ENCODE assay signal across 21 cellular contexts in the genomic region with DNA sequence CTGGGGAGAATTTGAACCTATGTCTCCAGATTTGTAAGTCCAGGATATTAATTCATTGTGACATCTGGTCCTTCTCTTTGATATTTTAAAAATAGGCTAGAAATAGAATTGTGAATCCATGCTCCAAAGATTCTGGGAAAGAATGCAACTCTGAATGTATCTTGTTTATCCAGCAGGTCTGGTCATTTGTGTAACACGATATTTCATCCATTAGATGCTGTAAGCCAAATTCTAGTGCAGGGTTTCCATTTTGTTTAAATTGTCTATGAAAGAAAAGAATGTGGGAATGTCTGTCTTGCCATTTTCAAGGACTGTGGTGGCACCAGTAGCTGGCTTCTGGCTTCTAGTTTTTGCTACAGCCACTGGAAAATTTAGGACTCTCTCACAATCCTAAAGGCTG.
"Had no signal": no experiment of that assay in that cellular context is flagged by ENCODE, and none has a peak within 500 bp of the region (broad histone marks: within the 10 kb centered on the region; RNA-seq: fewer than 3 reads in every experiment).

No MANE protein-coding gene starts in this region.

- H3K4me3 Mint-ChIP-seq: dendritic cell treated with granulocyte-macrophage colony-stimulating factor and Interleukin-4, amounts not matched to agents 40 ng/mL and 50 ng/mL, for 4 days; effector memory CD8-positive, alpha-beta T cell; naive thymus-derived CD8-positive, alpha-beta T cell; neural crest cell; stimulated activated naive CD8-positive, alpha-beta T cell treated with anti-CD3 and anti-CD28 coated beads, Interleukin-15, Interleukin-2, amounts not matched to agents 100 ng/mL and 50 ng/mL, for 24 hours had no signal

- H3K9me3 Mint-ChIP-seq: dendritic cell treated with granulocyte-macrophage colony-stimulating factor and Interleukin-4, amounts not matched to agents 40 ng/mL and 50 ng/mL, for 4 days; neural crest cell; stimulated activated naive CD8-positive, alpha-beta T cell treated with anti-CD3 and anti-CD28 coated beads, Interleukin-15, Interleukin-2, amounts not matched to agents 100 ng/mL and 50 ng/mL, for 24 hours had no signal

- H3K4me2 ChIP-seq: hepatocyte had no signal

- ATAC-seq: effector memory CD8-positive, alpha-beta T cell; foreskin keratinocyte; left colon; naive thymus-derived CD8-positive, alpha-beta T cell; upper lobe of right lung had no signal

- H3K4me1 Mint-ChIP-seq: naive thymus-derived CD8-positive, alpha-beta T cell; neural crest cell had no signal

- H3K27ac Mint-ChIP-seq: dendritic cell treated with granulocyte-macrophage colony-stimulating factor and Interleukin-4, amounts not matched to agents 40 ng/mL and 50 ng/mL, for 4 days; effector memory CD8-positive, alpha-beta T cell; naive thymus-derived CD8-positive, alpha-beta T cell; stimulated activated naive CD8-positive, alpha-beta T cell treated with anti-CD3 and anti-CD28 coated beads, Interleukin-15, Interleukin-2, amounts not matched to agents 100 ng/mL and 50 ng/mL, for 24 hours had no signal

- H3K27ac ChIP-seq: epithelial cell of prostate, esophagus muscularis mucosa, foreskin keratinocyte, hepatocyte, ovary, right atrium auricular region, sigmoid colon, testis, tibial nerve, upper lobe of right lung, vagina had no signal

- H3K4me1 ChIP-seq: testis, upper lobe of right lung had no signal

- H3K36me3 Mint-ChIP-seq: naive thymus-derived CD8-positive, alpha-beta T cell had no signal

- H3K4me3 ChIP-seq: esophagus muscularis mucosa, hepatocyte, lung, ovary, right atrium auricular region, sigmoid colon, testis, tibial nerve, upper lobe of right lung, vagina had no signal

- H3K27me3 ChIP-seq: esophagus muscularis mucosa, hepatocyte, ovary, right atrium auricular region, sigmoid colon, testis, tibial nerve, upper lobe of right lung, vagina had no signal

- H3K9me3 ChIP-seq: esophagus muscularis mucosa, ovary, right atrium auricular region, sigmoid colon, testis, tibial nerve, upper lobe of right lung, vagina had no signal

- H3K27me3 Mint-ChIP-seq: dendritic cell treated with granulocyte-macrophage colony-stimulating factor and Interleukin-4, amounts not matched to agents 40 ng/mL and 50 ng/mL, for 4 days; effector memory CD8-positive, alpha-beta T cell; stimulated activated naive CD8-positive, alpha-beta T cell treated with anti-CD3 and anti-CD28 coated beads, Interleukin-15, Interleukin-2, amounts not matched to agents 100 ng/mL and 50 ng/mL, for 24 hours had no signal

- DNase-seq: effector memory CD8-positive, alpha-beta T cell; foreskin keratinocyte; left colon; left ventricle myocardium superior; naive thymus-derived CD8-positive, alpha-beta T cell; ovary; sigmoid colon; small intestine; stimulated activated CD4-positive, alpha-beta T cell treated with anti-CD3 and anti-CD28 coated beads, Interleukin-2, amount 100 ng/mL, for 48 hours; testis; upper lobe of right lung had no signal

- H3K36me3 ChIP-seq: esophagus muscularis mucosa, ovary, right atrium auricular region, sigmoid colon, tibial nerve, upper lobe of right lung, vagina had no signal
